In the genomic region with DNA sequence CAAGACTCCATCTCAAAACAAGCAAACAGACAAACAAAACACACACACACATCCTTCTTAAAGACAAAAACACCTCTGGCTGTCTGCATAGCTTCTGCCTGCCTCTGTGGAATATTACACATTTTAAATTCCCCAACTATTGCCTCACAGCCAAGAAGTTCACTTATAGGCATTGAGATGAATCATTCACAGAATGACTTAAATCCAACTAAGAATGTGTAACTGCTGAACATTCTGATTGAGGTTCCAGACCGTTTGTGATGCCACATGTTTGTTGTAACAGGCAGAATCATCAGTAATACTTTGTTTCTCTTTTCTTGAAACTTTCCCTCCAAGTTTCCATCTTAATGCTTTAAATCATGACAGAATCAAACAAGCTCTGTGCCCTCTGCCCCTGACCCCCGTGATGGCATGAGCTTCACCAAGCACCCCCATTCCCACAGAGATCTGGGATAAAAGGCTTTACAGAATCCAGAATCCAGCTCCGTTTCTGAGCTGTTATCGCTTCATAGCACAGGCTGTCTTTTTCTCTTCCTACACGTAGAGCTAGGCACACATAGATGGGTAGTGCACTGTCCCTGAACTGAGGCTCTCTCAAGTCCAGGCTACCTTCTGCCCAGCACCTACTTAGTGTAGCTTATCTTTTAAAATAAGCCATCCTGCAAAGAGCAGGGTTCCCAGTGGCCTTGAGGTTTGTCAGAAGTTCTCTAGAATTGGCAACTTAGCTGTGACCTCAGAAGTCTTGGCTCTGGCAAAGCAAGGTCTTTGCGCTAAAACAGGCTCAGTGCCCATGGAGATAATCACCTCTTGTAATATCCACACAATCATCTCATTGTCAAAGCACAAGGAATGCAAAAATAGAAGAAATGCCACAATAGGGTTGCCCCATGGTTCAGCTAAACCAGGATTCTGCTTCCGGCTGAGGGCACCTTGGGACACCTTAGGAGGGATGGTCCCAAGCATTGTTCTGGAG, we compare ENCODE assay signal across 9 cellular contexts. TPM values are rescaled to one million over a fixed set of nuclear protein-coding genes. Genes with fewer than 3 reads are reported as not detected.
DNase-seq lines count a peak whose midpoint lies in the region; ATAC-seq and TF ChIP-seq lines count a peak whose summit lies in the region.
"Had no signal": no experiment of that assay in that cellular context is flagged by ENCODE, and none has a peak within 500 bp of the region (broad histone marks: within the 10 kb centered on the region; RNA-seq: fewer than 3 reads in every experiment).

No MANE protein-coding gene starts in this region.

- no peaks in the 10 kb centered on the region for H3K9me3 Mint-ChIP-seq in Calu3 (ENCODE audit: low read depth, unreplicated experiment)
- H3K9me3 Mint-ChIP-seq: activated CD4-positive, alpha-beta memory T cell treated with anti-CD3 and anti-CD28 coated beads for 36 hours had no signal

- H3K27me3 Mint-ChIP-seq in Calu3 (ENCODE audit: unreplicated experiment), result no peaks in the 10 kb centered on the region
- H3K27me3 Mint-ChIP-seq: activated CD4-positive, alpha-beta memory T cell treated with anti-CD3 and anti-CD28 coated beads for 36 hours had no signal

- H3K4me1 Mint-ChIP-seq in Calu3 (ENCODE audit: low read depth, unreplicated experiment), result peaks cover 58% of the 10 kb centered on the region

- peaks cover 13% of the 10 kb centered on the region for H3K36me3 Mint-ChIP-seq in Calu3 (ENCODE audit: insufficient read depth, unreplicated experiment)
- H3K36me3 Mint-ChIP-seq: activated CD4-positive, alpha-beta memory T cell treated with anti-CD3 and anti-CD28 coated beads for 36 hours had no signal

- H3K27ac Mint-ChIP-seq in Calu3 (ENCODE audit: unreplicated experiment), result peak overlapping the region; percentile 68

- H3K27ac ChIP-seq in Panc1 (ENCODE audit: low read length) (peak overlapping the region; percentile 59), esophagus squamous epithelium (peak overlapping the region; percentile 56 to 85 (median 79))

- peaks cover 59% of the 10 kb centered on the region for H3K4me1 ChIP-seq in Panc1 (ENCODE audit: control insufficient read depth, insufficient read depth, low read length)
- peaks cover 53 to 100% (median 88%) of the 10 kb centered on the region in 3 donors for H3K4me1 ChIP-seq in esophagus squamous epithelium

- intact Hi-C loops in Calu3 (cut with micrococcal nuclease; ENCODE audit: unreplicated experiment) (no loop called here), Panc1 (cut with micrococcal nuclease; ENCODE audit: unreplicated experiment) (no loop called here), esophagus squamous epithelium (cut with DNase I) (no loop called here)

- DNase-seq in Calu3 (peak; percentile 17), Panc1 (ENCODE audit: low read depth, low spot score) (no peak), esophagus squamous epithelium (lab: John Stamatoyannopoulos, UW) (no peak), pons (ENCODE audit: low spot score) (peak; percentile 74), inferior parietal cortex (ENCODE audit: extremely low spot score) (no peak), NCI-H1105 treated with DMSO at 0.1 percent for 48 hours (lab: John Stamatoyannopoulos, UW) (no peak)
- DNase-seq: activated CD4-positive, alpha-beta memory T cell treated with anti-CD3 and anti-CD28 coated beads for 36 hours had no signal

- no peaks in the 10 kb centered on the region for H3K36me3 ChIP-seq in Panc1 (ENCODE audit: control insufficient read depth, insufficient read depth, low read length)
- no peaks in the 10 kb centered on the region for H3K36me3 ChIP-seq in esophagus squamous epithelium

- TF ChIP-seq CTCF in Calu3 (IDR thresholded peaks at IDR 0.05; ENCODE audit: unreplicated experiment), result no peak
- TF ChIP-seq CTCF in Panc1 (IDR thresholded peaks at IDR 0.05), result no peak
- no peak for TF ChIP-seq CTCF in esophagus squamous epithelium (IDR thresholded peaks at IDR 0.05)

- CTCF ChIA-PET in Calu3 (lab: Charles Lee), result interaction anchor here (0.5 to 1.7 kb wide), 6 partner anchors 20 to 292 kb away, joined by 3 to 5 read pairs (median 4); no protein-coding TSS in a partner anchor
- CTCF ChIA-PET in Panc1 (lab: Charles Lee), result interaction anchor here (0.7 kb wide), 1 partner anchor 267 kb away, joined by 3 read pairs; no protein-coding TSS in a partner anchor

- no peak for TF ChIP-seq POLR2A in esophagus squamous epithelium (IDR thresholded peaks at IDR 0.05)

- WGBS in esophagus squamous epithelium, 2 donors, result 39 to 52% methylated on average over 6 to 7 of the region's 7 CpGs

- H3K4me3 Mint-ChIP-seq in Calu3 (ENCODE audit: low read depth, unreplicated experiment), result no peak overlapping the region
- H3K4me3 Mint-ChIP-seq: activated CD4-positive, alpha-beta memory T cell treated with anti-CD3 and anti-CD28 coated beads for 36 hours had no signal

- POLR2A ChIA-PET in Panc1 (lab: Charles Lee), result no interaction called here

- H3K9me3 ChIP-seq in Panc1 (ENCODE audit: control insufficient read depth, insufficient read depth, low read depth, low read length) (no peaks in the 10 kb centered on the region), esophagus squamous epithelium (no peaks in the 10 kb centered on the region)

- H3K4me3 ChIP-seq in Panc1 (ENCODE audit: low read depth in 2 of 2, low read length in 2 of 2), result no peak overlapping the region
- no peak overlapping the region for H3K4me3 ChIP-seq in esophagus squamous epithelium

- in situ Hi-C loops in Panc1 (cut with HindIII; ENCODE audit: low pct_unique_long_range_greater_than_20kb, low sequenced_read_pairs), result no loop called here

- H3K27me3 ChIP-seq in Panc1 (ENCODE audit: control insufficient read depth, insufficient read depth, low read length), result no peaks in the 10 kb centered on the region
- no peaks in the 10 kb centered on the region for H3K27me3 ChIP-seq in esophagus squamous epithelium

- ATAC-seq in Panc1 (peak; percentile 48), GM19452 (IDR thresholded peaks at IDR 0.05; ENCODE audit: unreplicated experiment) (no peak), GM21576 (IDR thresholded peaks at IDR 0.05; ENCODE audit: unreplicated experiment) (no peak)

- no TSS peak for BruUV-seq in Calu3 (replicated peaks; lab: Mats Ljungman, UMichigan)
- no TSS peak for BruUV-seq in Panc1 (replicated peaks; lab: Mats Ljungman, UMichigan)

RNA-seq across cellular contexts. Expression of a gene that starts 32.9 kb away (rescaled TPM):
- total RNA-seq in Calu3 (2022), result 18.5 and 28.1 TPM in 2 replicates
- total RNA-seq in Panc1 (2021; ENCODE audit: unreplicated experiment), result 106 TPM
- polyA plus RNA-seq in Panc1 (2012; ENCODE audit: insufficient read length), result 65.8 TPM
- 100 to 1,000 TPM in 2 of 4 donors, 10 to 100 TPM in 2; 86.7 to 151 (median 105) TPM for total RNA-seq in esophagus squamous epithelium

Comparison
In these comparisons a context has a peak if more than half of its experiments do, and no peak if none do; other contexts are left out.
1. DNase-seq: peak in Calu3 (single experiment) and pons (single experiment); none in Panc1 (single experiment), esophagus squamous epithelium (single experiment), inferior parietal cortex (single experiment) and NCI-H1105 treated with DMSO at 0.1 percent for 48 hours (single experiment).